9 cellular contexts compared by ENCODE assay signal in genomic region chr3:18795078-18795477, GRCh38.
"Had no signal": no experiment of that assay in that cellular context is flagged by ENCODE, and none has a peak within 500 bp of the region (broad histone marks: within the 10 kb centered on the region; RNA-seq: fewer than 3 reads in every experiment).

No MANE protein-coding gene starts in this region.

- H3K4me3 ChIP-seq: GM23248, HAP-1 had no signal

- ATAC-seq: HCT116, HepG2 had no signal

- H3K36me3 Mint-ChIP-seq: IgD-negative memory B cell had no signal

- H3K4me3 Mint-ChIP-seq: HFFc6, IgD-negative memory B cell had no signal

- H3K27ac ChIP-seq: GM23248, HL-60 had no signal

- H3K4me1 Mint-ChIP-seq: IgD-negative memory B cell had no signal

- H3K27me3 Mint-ChIP-seq: IgD-negative memory B cell had no signal

- H3K4me1 ChIP-seq: HAP-1 had no signal

- DNase-seq: GM23248, GOT3, H7, HFFc6 had no signal

- H3K27ac Mint-ChIP-seq: HFFc6, IgD-negative memory B cell had no signal

- H3K9ac ChIP-seq: GM23248 had no signal

- H3K9me3 Mint-ChIP-seq: IgD-negative memory B cell had no signal

- H3K9me3 ChIP-seq: HAP-1 had no signal

- H3K36me3 ChIP-seq: HAP-1 had no signal
